ENCODE assay signal across 14 cellular contexts in genomic region chr2:206211657-206212255, GRCh38. TPM values are rescaled to one million over a fixed set of nuclear protein-coding genes. Genes with fewer than 3 reads are reported as not detected.
DNase-seq lines count a peak whose midpoint lies in the region; ATAC-seq and TF ChIP-seq lines count a peak whose summit lies in the region.
"Had no signal": no experiment of that assay in that cellular context is flagged by ENCODE, and none has a peak within 500 bp of the region (broad histone marks: within the 10 kb centered on the region; RNA-seq: fewer than 3 reads in every experiment).

No MANE protein-coding gene starts in this region.

- H3K4me3 Mint-ChIP-seq in GM23338: no peak overlapping the region
- H3K4me3 Mint-ChIP-seq: naive thymus-derived CD8-positive, alpha-beta T cell had no signal

- H3K27ac ChIP-seq in GM23338 (ENCODE audit: low read depth) (peak overlapping the region; percentile 81), SJSA1 (peak overlapping the region; percentile 91), skin epidermis (peak overlapping the region in 15 of 21 experiments; percentile 6 to 83 (median 54))

- ATAC-seq in GM23338 (no peak), left colon (no peak)
- ATAC-seq: GM12878; naive thymus-derived CD8-positive, alpha-beta T cell had no signal

- no peaks in the 10 kb centered on the region for H3K9me2 ChIP-seq in GM23338 (ENCODE audit: insufficient read depth)

- DNase-seq in GM23338 (ENCODE audit: low spot score) (no peak), SJSA1 (ENCODE audit: low read depth in 1 of 2, low spot score in 2 of 2) (peak; percentile 52 to 55), fibroblast of gingiva (ENCODE audit: low read depth) (peak; percentile 85), COR-L47 (lab: John Stamatoyannopoulos, UW) (no peak), left colon (no peak), HuH-7 (ENCODE audit: low spot score) (no peak)
- no peak for DNase-seq in activated CD8-positive, alpha-beta memory T cell treated with anti-CD3 and anti-CD28 coated beads for 24 hours
- DNase-seq: activated CD4-positive, alpha-beta T cell treated with anti-CD3 and anti-CD28 coated beads for 4 hours; activated naive CD4-positive, alpha-beta T cell; naive thymus-derived CD8-positive, alpha-beta T cell; NCI-H1092 treated with DMSO at 0.1 percent for 48 hours; NCI-H82 had no signal

- no peaks in the 10 kb centered on the region for H3K79me2 ChIP-seq in GM23338 (replicated peaks; ENCODE audit: insufficient read depth)

- no peaks in the 10 kb centered on the region for H3F3A ChIP-seq in GM23338 (replicated peaks; ENCODE audit: low read depth)

- H3K27ac Mint-ChIP-seq in GM23338: no peak overlapping the region

- peak overlapping the region; percentile 41 for H3K4me2 ChIP-seq in GM23338

- H4K20me1 ChIP-seq in GM23338 (replicated peaks; ENCODE audit: insufficient read depth): no peaks in the 10 kb centered on the region

- intact Hi-C loops in left colon (cut with DNase I, micrococcal nuclease): no loop called here

- no peaks in the 10 kb centered on the region for H3K27me3 Mint-ChIP-seq in GM23338 (ENCODE audit: insufficient read depth, low read depth, poor library complexity)

- peaks cover 34% of the 10 kb centered on the region for H3K4me1 Mint-ChIP-seq in GM23338

- H3K36me3 ChIP-seq in GM23338 (ENCODE audit: insufficient read depth) (no peaks in the 10 kb centered on the region), SJSA1 (peaks cover 8% of the 10 kb centered on the region)

- no peaks in the 10 kb centered on the region for H3K27me3 ChIP-seq in GM23338 (ENCODE audit: insufficient read depth)
- no peaks in the 10 kb centered on the region for H3K27me3 ChIP-seq in SJSA1 (replicated peaks)

- no peak overlapping the region for H2AFZ ChIP-seq in GM23338

- no peak for TF ChIP-seq CTCF in GM23338 (conservative IDR thresholded peaks at IDR 0.05; ENCODE audit: low read depth in 2 of 2)

- H3K9me3 ChIP-seq in SJSA1 (replicated peaks): no peaks in the 10 kb centered on the region

- no peaks in the 10 kb centered on the region for H3K36me3 Mint-ChIP-seq in GM23338 (ENCODE audit: low read depth)
- H3K36me3 Mint-ChIP-seq: naive thymus-derived CD8-positive, alpha-beta T cell had no signal

- H3K4me3 ChIP-seq in GM23338 (peak overlapping the region; percentile 27; the same call in 1 of the 2 replicates), SJSA1 (peak overlapping the region; percentile 40), skin epidermis (peak overlapping the region in 1 of 7 experiments; percentile 1)
- H3K4me3 ChIP-seq: GM12878 had no signal

- H3K4me1 ChIP-seq in GM23338 (ENCODE audit: insufficient read depth): peaks cover 38% of the 10 kb centered on the region
- peaks cover 20% of the 10 kb centered on the region for H3K4me1 ChIP-seq in SJSA1 (replicated peaks)

- no peaks in the 10 kb centered on the region for H3K9me3 Mint-ChIP-seq in GM23338
- H3K9me3 Mint-ChIP-seq: naive thymus-derived CD8-positive, alpha-beta T cell had no signal

TF ChIP-seq in GM23338, 12 proteins besides CTCF, POLR2A, EP300 and RAD21 (continues in another document):
- TF ChIP-seq ZNF462 (CRISPR knock-in tag; IDR thresholded peaks at IDR 0.05): no peak
- TF ChIP-seq EZH2phosphoT487 (IDR thresholded peaks at IDR 0.05; ENCODE audit: unreplicated experiment): no peak
- TF ChIP-seq REST (IDR thresholded peaks at IDR 0.05; ENCODE audit: unreplicated experiment): no peak
- no peak for TF ChIP-seq JUNB (IDR thresholded peaks at IDR 0.05; ENCODE audit: unreplicated experiment)

RNA-seq across cellular contexts. Expression of gene EEF1B2, which starts 52.1 kb away (rescaled TPM):
- total RNA-seq in GM23338 (2014; rRNA removed; shearing (Covaris generic)): 213 and 305 TPM in 2 replicates
- polyA plus RNA-seq in GM23338 (2016; fragmentation: Nextera tagmentation; extraction: Ambion mirVana): 673 and 709 TPM in 2 replicates
- 474 and 513 TPM in 2 replicates for total RNA-seq in SJSA1 (2014; rRNA removed; shearing (Covaris generic))
- total RNA-seq in left colon: 100 to 1,000 TPM; 441 to 460 TPM

RNA-seq across cellular contexts. Expression of gene NDUFS1, which starts 52.5 kb away (rescaled TPM):
- 79.8 and 97.9 TPM in 2 replicates for total RNA-seq in GM23338 (2014; rRNA removed; shearing (Covaris generic))
- polyA plus RNA-seq in GM23338 (2016; fragmentation: Nextera tagmentation; extraction: Ambion mirVana): 34.5 and 35.6 TPM in 2 replicates
- 162 and 178 TPM in 2 replicates for total RNA-seq in SJSA1 (2014; rRNA removed; shearing (Covaris generic))
- 100 to 1,000 TPM; 169 to 190 TPM for total RNA-seq in left colon

Comparison
In these comparisons a context has a peak if more than half of its experiments do, and no peak if none do; other contexts are left out.
1. DNase-seq: peak in SJSA1 (2 of 2) and fibroblast of gingiva (single experiment); none in GM23338 (single experiment), COR-L47 (single experiment), left colon (0 of 2), HuH-7 (single experiment) and activated CD8-positive, alpha-beta memory T cell treated with anti-CD3 and anti-CD28 coated beads for 24 hours (single experiment).
2. Peak in every context shown above with its lines, with median percentiles within 50 percentile points of each other: H3K27ac ChIP-seq.